Comparison of ENCODE assay signal across 1 cellular context in genomic region chr22:32531955-32532818, GRCh38.
TF ChIP-seq lines count a peak whose summit lies in the region.

No MANE protein-coding gene starts in this region.

TF ChIP-seq in SK-N-SH, 30 proteins besides CTCF, POLR2A, EP300 and RAD21 (continued from another document):
- peak; percentile 72 for TF ChIP-seq MAX (IDR thresholded peaks at IDR 0.05; ENCODE audit: low read depth)
- TF ChIP-seq MXI1 (IDR thresholded peaks at IDR 0.05; ENCODE audit: low read depth, low read length), result peak; percentile 55; the same call in 1 of the 2 replicates
- TF ChIP-seq USF1 (IDR thresholded peaks at IDR 0.05; ENCODE audit: borderline replicate concordance, low read depth), result peak; percentile 74
- TF ChIP-seq FOXJ3 (CRISPR knock-in tag; IDR thresholded peaks at IDR 0.05), result no peak
- peak; percentile 33; the same call in 1 of the 2 replicates for TF ChIP-seq FOSL2 (IDR thresholded peaks at IDR 0.05; ENCODE audit: borderline replicate concordance, low read depth)
- no peak for TF ChIP-seq YY1 (IDR thresholded peaks at IDR 0.05; ENCODE audit: low read depth)
- TF ChIP-seq RCOR1 (IDR thresholded peaks at IDR 0.05; ENCODE audit: low read length), result no peak
- TF ChIP-seq, protein P1, sequence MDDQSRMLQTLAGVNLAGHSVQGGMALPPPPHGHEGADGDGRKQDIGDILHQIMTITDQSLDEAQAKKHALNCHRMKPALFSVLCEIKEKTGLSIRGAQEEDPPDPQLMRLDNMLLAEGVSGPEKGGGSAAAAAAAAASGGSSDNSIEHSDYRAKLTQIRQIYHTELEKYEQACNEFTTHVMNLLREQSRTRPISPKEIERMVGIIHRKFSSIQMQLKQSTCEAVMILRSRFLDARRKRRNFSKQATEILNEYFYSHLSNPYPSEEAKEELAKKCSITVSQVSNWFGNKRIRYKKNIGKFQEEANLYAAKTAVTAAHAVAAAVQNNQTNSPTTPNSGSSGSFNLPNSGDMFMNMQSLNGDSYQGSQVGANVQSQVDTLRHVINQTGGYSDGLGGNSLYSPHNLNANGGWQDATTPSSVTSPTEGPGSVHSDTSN (IDR thresholded peaks at IDR 0.05), result 0 out of 2 replicates have a peak, but pooled peaks have one; percentile 12
- peak; percentile 63; the same call in 1 of the 2 replicates for TF ChIP-seq NFIC (IDR thresholded peaks at IDR 0.05; ENCODE audit: borderline replicate concordance)
